Comparison of ENCODE assay signal across 12 cellular contexts in genomic region chr7:102934267-102934666, GRCh38. TPM values are rescaled to one million over a fixed set of nuclear protein-coding genes. Genes with fewer than 3 reads are reported as not detected.
DNase-seq lines count a peak whose midpoint lies in the region; ATAC-seq and TF ChIP-seq lines count a peak whose summit lies in the region.
"Had no signal": no experiment of that assay in that cellular context is flagged by ENCODE, and none has a peak within 500 bp of the region (broad histone marks: within the 10 kb centered on the region; RNA-seq: fewer than 3 reads in every experiment).

No MANE protein-coding gene starts in this region.

- no peaks in the 10 kb centered on the region for H3K9me3 ChIP-seq in right cardiac atrium (ENCODE audit: control insufficient read depth, low read length)
- no peaks in the 10 kb centered on the region for H3K9me3 ChIP-seq in sigmoid colon
- H3K9me3 ChIP-seq: Caco-2 had no signal

- 61% methylated on average over 8 of the region's 8 CpGs for WGBS in right cardiac atrium
- WGBS in sigmoid colon, 2 donors = 79 to 81% methylated on average over 8 of the region's 8 CpGs

- H3K27ac ChIP-seq in right cardiac atrium (ENCODE audit: low read length) (peak overlapping the region; percentile 89), sigmoid colon (peak overlapping the region; percentile 33 to 59 (median 53))

- intact Hi-C loops in right cardiac atrium (cut with DNase I) = no loop called here
- intact Hi-C loops in sigmoid colon (cut with DNase I) = no loop called here

- no peaks in the 10 kb centered on the region for H3K36me3 Mint-ChIP-seq in brain
- H3K36me3 Mint-ChIP-seq in naive thymus-derived CD8-positive, alpha-beta T cell = peaks cover 0 to 2% (median 0%) of the 10 kb centered on the region in 3 donors
- H3K36me3 Mint-ChIP-seq: activated CD8-positive, alpha-beta memory T cell treated with anti-CD3 and anti-CD28 coated beads, Interleukin-2, amount 10 ng/mL, durations not matched to agents 7 days and 5 days had no signal

- ATAC-seq in right cardiac atrium (no peak), GM18517 (IDR thresholded peaks at IDR 0.05; ENCODE audit: unreplicated experiment) (no peak)
- ATAC-seq in naive thymus-derived CD8-positive, alpha-beta T cell = no peak
- ATAC-seq: activated CD8-positive, alpha-beta memory T cell treated with anti-CD3 and anti-CD28 coated beads, Interleukin-2, amount 10 ng/mL, durations not matched to agents 7 days and 5 days; stimulated activated naive CD8-positive, alpha-beta T cell treated with anti-CD3 and anti-CD28 coated beads, Interleukin-15, amount 100 ng/mL, for 72 hours had no signal

- H3K4me1 Mint-ChIP-seq in brain = peaks cover 61% of the 10 kb centered on the region
- peaks cover 0 to 2% (median 0%) of the 10 kb centered on the region in 4 donors for H3K4me1 Mint-ChIP-seq in naive thymus-derived CD8-positive, alpha-beta T cell
- H3K4me1 Mint-ChIP-seq: activated CD8-positive, alpha-beta memory T cell treated with anti-CD3 and anti-CD28 coated beads, Interleukin-2, amount 10 ng/mL, durations not matched to agents 7 days and 5 days; stimulated activated naive CD8-positive, alpha-beta T cell treated with anti-CD3 and anti-CD28 coated beads, Interleukin-15, amount 100 ng/mL, for 72 hours had no signal

- no peaks in the 10 kb centered on the region for H3K27me3 ChIP-seq in right cardiac atrium (ENCODE audit: control insufficient read depth, insufficient read depth)
- H3K27me3 ChIP-seq in sigmoid colon = no peaks in the 10 kb centered on the region

- H3K9me3 Mint-ChIP-seq in brain = peaks cover 0 to 2% (median 0%) of the 10 kb centered on the region in 5 experiments
- H3K9me3 Mint-ChIP-seq in naive thymus-derived CD8-positive, alpha-beta T cell = no peaks in the 10 kb centered on the region
- H3K9me3 Mint-ChIP-seq: activated naive CD4-positive, alpha-beta T cell treated with anti-CD3 and anti-CD28 coated beads for 36 hours; stimulated activated naive CD8-positive, alpha-beta T cell treated with anti-CD3 and anti-CD28 coated beads, Interleukin-15, amount 100 ng/mL, for 72 hours had no signal

- TF ChIP-seq EP300 in sigmoid colon (IDR thresholded peaks at IDR 0.05) = no peak

- no peak for DNase-seq in AG10803 (ENCODE audit: low read depth)
- no peak for DNase-seq in right cardiac atrium
- no peak for DNase-seq in sigmoid colon
- DNase-seq in naive thymus-derived CD8-positive, alpha-beta T cell = no peak
- no peak for DNase-seq in activated CD4-positive, alpha-beta T cell treated with anti-CD3 and anti-CD28 coated beads, Interleukin-2, amount 50 U/mL, for 4 hours
- DNase-seq in hepatic stellate cell (ENCODE audit: low spot score) = no peak
- DNase-seq: activated CD8-positive, alpha-beta memory T cell treated with anti-CD3 and anti-CD28 coated beads, Interleukin-2, amount 10 ng/mL, durations not matched to agents 7 days and 5 days; activated naive CD4-positive, alpha-beta T cell treated with anti-CD3 and anti-CD28 coated beads for 36 hours; Caco-2; stimulated activated naive CD8-positive, alpha-beta T cell treated with anti-CD3 and anti-CD28 coated beads, Interleukin-15, amount 100 ng/mL, for 72 hours had no signal

- H3K4me3 Mint-ChIP-seq in brain = peak overlapping the region in 3 of 5 experiments; percentile 55 to 74 (median 68)
- H3K4me3 Mint-ChIP-seq in naive thymus-derived CD8-positive, alpha-beta T cell = no peak overlapping the region
- H3K4me3 Mint-ChIP-seq: activated CD8-positive, alpha-beta memory T cell treated with anti-CD3 and anti-CD28 coated beads, Interleukin-2, amount 10 ng/mL, durations not matched to agents 7 days and 5 days; activated naive CD4-positive, alpha-beta T cell treated with anti-CD3 and anti-CD28 coated beads for 36 hours; stimulated activated naive CD8-positive, alpha-beta T cell treated with anti-CD3 and anti-CD28 coated beads, Interleukin-15, amount 100 ng/mL, for 72 hours had no signal

- POLR2A ChIA-PET in naive thymus-derived CD8-positive, alpha-beta T cell (lab: Charles Lee) = no interaction called here

- peaks cover 3% of the 10 kb centered on the region for H3K27me3 Mint-ChIP-seq in brain
- H3K27me3 Mint-ChIP-seq in naive thymus-derived CD8-positive, alpha-beta T cell = no peaks in the 10 kb centered on the region
- H3K27me3 Mint-ChIP-seq: activated CD8-positive, alpha-beta memory T cell treated with anti-CD3 and anti-CD28 coated beads, Interleukin-2, amount 10 ng/mL, durations not matched to agents 7 days and 5 days; stimulated activated naive CD8-positive, alpha-beta T cell treated with anti-CD3 and anti-CD28 coated beads, Interleukin-15, amount 100 ng/mL, for 72 hours had no signal

- no peaks in the 10 kb centered on the region for H3K36me3 ChIP-seq in sigmoid colon

- peak overlapping the region in 3 of 5 experiments; percentile 88 to 97 (median 92) for H3K27ac Mint-ChIP-seq in brain
- H3K27ac Mint-ChIP-seq in naive thymus-derived CD8-positive, alpha-beta T cell = no peak overlapping the region
- H3K27ac Mint-ChIP-seq: activated CD8-positive, alpha-beta memory T cell treated with anti-CD3 and anti-CD28 coated beads, Interleukin-2, amount 10 ng/mL, durations not matched to agents 7 days and 5 days; activated naive CD4-positive, alpha-beta T cell treated with anti-CD3 and anti-CD28 coated beads for 36 hours; stimulated activated naive CD8-positive, alpha-beta T cell treated with anti-CD3 and anti-CD28 coated beads, Interleukin-15, amount 100 ng/mL, for 72 hours had no signal

- no peak for TF ChIP-seq POLR2A in sigmoid colon (IDR thresholded peaks at IDR 0.05)

- H3K4me3 ChIP-seq in AG10803 (ENCODE audit: low read length) = 0 out of 2 replicates have a peak overlapping the region, but pooled peaks have one; percentile 3
- peak overlapping the region; percentile 22 for H3K4me3 ChIP-seq in right cardiac atrium (ENCODE audit: low read length)
- H3K4me3 ChIP-seq in sigmoid colon = no peak overlapping the region

- no peak for TF ChIP-seq CTCF in AG10803 (conservative IDR thresholded peaks at IDR 0.05; ENCODE audit: low read length)
- no peak for TF ChIP-seq CTCF in brain (conservative IDR thresholded peaks at IDR 0.05)
- TF ChIP-seq CTCF in sigmoid colon (IDR thresholded peaks at IDR 0.05) = no peak

- H3K4me1 ChIP-seq in right cardiac atrium (ENCODE audit: control insufficient read depth, insufficient read depth, low read length) (peaks cover 2% of the 10 kb centered on the region), sigmoid colon (peaks cover 0 to 12% (median 7%) of the 10 kb centered on the region in 4 donors)
- H3K4me1 ChIP-seq: Caco-2 had no signal

RNA-seq across cellular contexts. Expression of gene LRRC17, which starts 21.5 kb away (rescaled TPM):
- polyA plus RNA-seq in brain (ENCODE audit: insufficient read depth, low read depth, low replicate concordance) (0.95 TPM), right cardiac atrium (6.2 TPM), sigmoid colon (under 1 TPM in 2 of 3 donors, not detected in 1; 0.58 to 0.69 TPM)
- total RNA-seq in right cardiac atrium (1 to 10 TPM; 3.0 to 6.7 (median 4.9) TPM), sigmoid colon (1 to 10 TPM in 3 of 4 donors, under 1 TPM in 1; 0.41 to 5.5 (median 1.8) TPM)
- total RNA-seq in naive thymus-derived CD8-positive, alpha-beta T cell = under 1 TPM in 1 of 2 experiments, not detected in 1; 0.60 TPM
- not detected for polyA plus RNA-seq in naive thymus-derived CD8-positive, alpha-beta T cell
- total RNA-seq: activated CD8-positive, alpha-beta memory T cell treated with anti-CD3 and anti-CD28 coated beads, Interleukin-2, amount 10 ng/mL, durations not matched to agents 7 days and 5 days; activated naive CD4-positive, alpha-beta T cell treated with anti-CD3 and anti-CD28 coated beads for 36 hours had no signal

Comparison
In these comparisons a context has a peak if more than half of its experiments do, and no peak if none do; other contexts are left out.
1. H3K4me3 ChIP-seq: peak in AG10803 (single experiment) and right cardiac atrium (single experiment); none in sigmoid colon (0 of 4).
2. H3K27ac Mint-ChIP-seq: peak in brain (3 of 5); none in naive thymus-derived CD8-positive, alpha-beta T cell (0 of 10).
3. H3K4me3 Mint-ChIP-seq: peak in brain (3 of 5); none in naive thymus-derived CD8-positive, alpha-beta T cell (0 of 10).